Comparison of ENCODE assay signal across 8 cellular contexts in genomic region chr16:89217388-89218191, GRCh38. TPM values are rescaled to one million over a fixed set of nuclear protein-coding genes. Genes with fewer than 3 reads are reported as not detected.
A peak's percentile ranks its signal among the peaks of the same experiment; 100 is the strongest.
DNase-seq lines count a peak whose midpoint lies in the region; ATAC-seq and TF ChIP-seq lines count a peak whose summit lies in the region.

Gene ZNF778, plus strand, starts transcription at chr16:89217703. Its CDS starts 3,425 bp downstream, at chr16:89221128.

- H3K4me3 Mint-ChIP-seq in activated CD8-positive, alpha-beta T cell treated with anti-CD3 and anti-CD28 coated beads, Interleukin-2, amount 10 ng/mL, durations not matched to agents 7 days and 5 days, result peak within 1 kb of the TSS; percentile 84

- POLR2A ChIA-PET in activated CD8-positive, alpha-beta T cell treated with anti-CD3 and anti-CD28 coated beads, Interleukin-2, amount 10 ng/mL, durations not matched to agents 7 days and 5 days (lab: Charles Lee), result interaction anchor here (0.6 to 1.5 kb wide), 11 partner anchors 9 to 424 kb away, joined by 3 to 12 read pairs (median 3); partner anchors contain the start of gene SPG7

- DNase-seq in AML-193 (lab: John Stamatoyannopoulos, UW), result peak; percentile 78 to 80
- peak; percentile 27 for DNase-seq in NCI-H748 treated with DMSO at 0.1 percent for 48 hours (lab: John Stamatoyannopoulos, UW)
- peak; percentile 87 for DNase-seq in activated CD8-positive, alpha-beta T cell treated with anti-CD3 and anti-CD28 coated beads, Interleukin-2, amount 10 ng/mL, durations not matched to agents 7 days and 5 days
- DNase-seq in effector CD4-positive, alpha-beta T cell, result peak; percentile 75
- DNase-seq in medulla oblongata (ENCODE audit: extremely low spot score), result peak; percentile 92
- peak; percentile 56 to 61 (median 59) for DNase-seq in stimulated activated CD4-positive, alpha-beta T cell treated with anti-CD3 and anti-CD28 coated beads, TNF-alpha, amount 100 ng/mL, for 4 hours (ENCODE audit: low read depth in 3 of 3)

- CTCF ChIA-PET in activated CD8-positive, alpha-beta T cell treated with anti-CD3 and anti-CD28 coated beads, Interleukin-2, amount 10 ng/mL, durations not matched to agents 7 days and 5 days (lab: Charles Lee), result interaction anchor here (0.6 to 1.6 kb wide), 10 partner anchors 9 to 406 kb away, joined by 3 to 9 read pairs (median 3); partner anchors contain the start of genes APRT, GALNS and TRAPPC2L

- peak; percentile 86 for TF ChIP-seq POLR2A in GM18951 (IDR thresholded peaks at IDR 0.05; ENCODE audit: extremely low read depth, insufficient read depth, insufficient read length)

- peak; percentile 80 for ATAC-seq in HG03196 (IDR thresholded peaks at IDR 0.05; ENCODE audit: unreplicated experiment)
- ATAC-seq in activated CD8-positive, alpha-beta T cell treated with anti-CD3 and anti-CD28 coated beads, Interleukin-2, amount 10 ng/mL, durations not matched to agents 7 days and 5 days, result peak; percentile 86

- H3K36me3 Mint-ChIP-seq in activated CD8-positive, alpha-beta T cell treated with anti-CD3 and anti-CD28 coated beads, Interleukin-2, amount 10 ng/mL, durations not matched to agents 7 days and 5 days (ENCODE audit: low read depth), result peaks cover 10% of the 10 kb centered on the region

- H3K27me3 Mint-ChIP-seq in activated CD8-positive, alpha-beta T cell treated with anti-CD3 and anti-CD28 coated beads, Interleukin-2, amount 10 ng/mL, durations not matched to agents 7 days and 5 days (ENCODE audit: low read depth), result no peaks in the 10 kb centered on the region

- H3K27ac Mint-ChIP-seq in activated CD8-positive, alpha-beta T cell treated with anti-CD3 and anti-CD28 coated beads, Interleukin-2, amount 10 ng/mL, durations not matched to agents 7 days and 5 days, result peak within 1 kb of the TSS; percentile 79

- in situ Hi-C loops in GM18951 (cut with MboI; ENCODE audit: low sequenced_read_pairs, unreplicated experiment), result loop anchor here (25.0 kb wide), 1 partner anchor 405 kb away; the partner anchor contains the start of genes APRT and CDT1

- no peaks in the 10 kb centered on the region for H3K9me3 Mint-ChIP-seq in activated CD8-positive, alpha-beta T cell treated with anti-CD3 and anti-CD28 coated beads, Interleukin-2, amount 10 ng/mL, durations not matched to agents 7 days and 5 days (ENCODE audit: insufficient read depth)

- H3K4me1 Mint-ChIP-seq in activated CD8-positive, alpha-beta T cell treated with anti-CD3 and anti-CD28 coated beads, Interleukin-2, amount 10 ng/mL, durations not matched to agents 7 days and 5 days (ENCODE audit: low read depth), result peaks cover 16% of the 10 kb centered on the region

RNA-seq across cellular contexts. Expression of gene ZNF778, which starts in this region (rescaled TPM):
- 1 to 10 TPM; 4.9 to 7.4 TPM for total RNA-seq in activated CD8-positive, alpha-beta T cell treated with anti-CD3 and anti-CD28 coated beads, Interleukin-2, amount 10 ng/mL, durations not matched to agents 7 days and 5 days

Comparison
In these comparisons a context has a peak if more than half of its experiments do, and no peak if none do; other contexts are left out.
1. Peak in every context shown above with its lines: DNase-seq and ATAC-seq.
2. DNase-seq: peak in every context shown above with its lines; median percentile 92 in medulla oblongata; 87 in activated CD8-positive, alpha-beta T cell treated with anti-CD3 and anti-CD28 coated beads, Interleukin-2, amount 10 ng/mL, durations not matched to agents 7 days and 5 days; 79 in AML-193; 75 in effector CD4-positive, alpha-beta T cell; 59 in stimulated activated CD4-positive, alpha-beta T cell treated with anti-CD3 and anti-CD28 coated beads, TNF-alpha, amount 100 ng/mL, for 4 hours; 27 in NCI-H748 treated with DMSO at 0.1 percent for 48 hours.